ENCODE assay signal across 9 cellular contexts in the genomic region with DNA sequence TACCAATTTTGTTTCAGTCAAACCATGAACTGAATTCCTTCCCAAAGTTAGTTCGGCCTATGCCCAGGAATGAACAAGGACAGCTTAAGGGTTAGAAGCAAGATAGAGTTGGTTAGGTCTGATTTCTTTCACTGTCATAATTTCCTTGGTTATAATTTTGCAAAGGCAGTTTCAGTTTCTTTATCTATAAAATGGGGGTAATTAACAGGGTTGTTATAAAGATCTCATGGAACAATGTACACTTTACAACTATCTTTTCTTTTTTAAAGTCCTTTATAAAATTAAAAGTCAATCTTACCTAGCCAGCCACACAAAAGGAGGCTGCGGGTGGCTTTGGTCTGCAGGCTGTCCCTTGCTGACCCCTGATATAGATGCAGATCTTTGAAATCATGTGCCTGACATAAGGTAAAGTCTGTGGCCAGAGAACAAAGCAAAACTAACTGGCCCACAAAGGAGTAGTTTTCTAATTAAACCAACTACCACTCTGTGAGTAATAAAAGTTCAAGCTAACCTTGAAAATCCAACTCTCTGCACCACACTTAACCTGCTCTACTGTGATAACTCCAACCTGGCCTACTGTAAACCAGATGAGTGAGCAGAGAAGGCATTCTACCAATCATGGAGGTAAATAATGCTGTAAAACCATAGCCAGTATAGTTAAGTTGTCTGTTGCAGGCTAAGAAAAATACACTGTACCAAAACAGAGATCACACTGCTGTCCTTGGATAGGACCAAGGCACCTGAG. TPM values are rescaled to one million over a fixed set of nuclear protein-coding genes. Genes with fewer than 3 reads are reported as not detected.
DNase-seq lines count a peak whose midpoint lies in the region; ATAC-seq and TF ChIP-seq lines count a peak whose summit lies in the region.
"Had no signal": no experiment of that assay in that cellular context is flagged by ENCODE, and none has a peak within 500 bp of the region (broad histone marks: within the 10 kb centered on the region; RNA-seq: fewer than 3 reads in every experiment).

No MANE protein-coding gene starts in this region.

- no peak overlapping the region for H3K9ac ChIP-seq in duodenal mucosa (ENCODE audit: low read depth in 1 of 2, low read length in 2 of 2)

- peaks cover 96% of the 10 kb centered on the region for H3K36me3 ChIP-seq in DOHH2 (ENCODE audit: control insufficient read depth, low read length)
- H3K36me3 ChIP-seq in Peyer's patch = no peaks in the 10 kb centered on the region
- peaks cover under 1 to 14% of the 10 kb centered on the region in 2 donors for H3K36me3 ChIP-seq in duodenal mucosa (ENCODE audit: control insufficient read depth in 1 of 2, insufficient read depth in 2 of 2, low read length in 2 of 2)
- H3K36me3 ChIP-seq in sigmoid colon = peaks cover 0 to 7% (median 0%) of the 10 kb centered on the region in 4 donors

- H3K4me3 ChIP-seq in DOHH2 (ENCODE audit: low read length) = peak overlapping the region; percentile 7; the same call in 1 of the 2 replicates
- peak overlapping the region in 2 of 4 donors; percentile 5 to 6 for H3K4me3 ChIP-seq in Peyer's patch
- peak overlapping the region in 1 of 2 donors; percentile 33 for H3K4me3 ChIP-seq in duodenal mucosa (ENCODE audit: low read depth in 1 of 2, low read length in 2 of 2)
- no peak overlapping the region for H3K4me3 ChIP-seq in sigmoid colon

- intact Hi-C loops in sigmoid colon (cut with DNase I) = no loop called here

- DNase-seq in Peyer's patch = no peak
- no peak for DNase-seq in sigmoid colon
- no peak for DNase-seq in NOMO-1 treated with dmso at 0.1 percent for 144 hours (lab: John Stamatoyannopoulos, UW; ENCODE audit: unreplicated experiment)
- DNase-seq in NCI-H1092 (lab: John Stamatoyannopoulos, UW) = no peak
- DNase-seq: kidney had no signal

- no peaks in the 10 kb centered on the region for H3K9me3 ChIP-seq in DOHH2 (ENCODE audit: control insufficient read depth, insufficient read depth, low read length)
- no peaks in the 10 kb centered on the region for H3K9me3 ChIP-seq in Peyer's patch
- no peaks in the 10 kb centered on the region for H3K9me3 ChIP-seq in duodenal mucosa (ENCODE audit: control insufficient read depth in 1 of 2, low read length in 2 of 2)
- H3K9me3 ChIP-seq in sigmoid colon = no peaks in the 10 kb centered on the region

- H3K27ac ChIP-seq in DOHH2 (ENCODE audit: low read depth, low read length) = no peak overlapping the region
- H3K27ac ChIP-seq in Peyer's patch = peak overlapping the region; percentile 14 to 85 (median 72)
- peak overlapping the region; percentile 1 for H3K27ac ChIP-seq in duodenal mucosa (ENCODE audit: low read depth, low read length)
- H3K27ac ChIP-seq in sigmoid colon = peak overlapping the region; percentile 17 to 84 (median 80)

- peaks cover 11% of the 10 kb centered on the region for H4K20me1 ChIP-seq in DOHH2 (ENCODE audit: control insufficient read depth, insufficient read depth, low read depth, low read length)

- 41 to 69% methylated on average over 2 of the region's 2 CpGs for WGBS in sigmoid colon, 2 donors

- H3K27me3 ChIP-seq in DOHH2 (ENCODE audit: control insufficient read depth, low read length) (no peaks in the 10 kb centered on the region), Peyer's patch (no peaks in the 10 kb centered on the region), duodenal mucosa (ENCODE audit: control insufficient read depth in 1 of 2, insufficient read depth in 2 of 2, low read length in 2 of 2) (no peaks in the 10 kb centered on the region), sigmoid colon (no peaks in the 10 kb centered on the region)

- H3K9me2 ChIP-seq in DOHH2 (replicated peaks; ENCODE audit: control insufficient read depth, low read length) = no peaks in the 10 kb centered on the region

- TF ChIP-seq EP300 in sigmoid colon (IDR thresholded peaks at IDR 0.05) = no peak

- H3K4me2 ChIP-seq in DOHH2 (ENCODE audit: low read length) = peak overlapping the region; percentile 89

- peaks cover 76% of the 10 kb centered on the region for H3K79me2 ChIP-seq in DOHH2 (ENCODE audit: control insufficient read depth, low read length)

- H3F3A ChIP-seq in DOHH2 (ENCODE audit: control insufficient read depth, insufficient read depth) = peaks cover 3% of the 10 kb centered on the region; the same call in 1 of the 2 replicates

- TF ChIP-seq POLR2A in Peyer's patch (IDR thresholded peaks at IDR 0.05) (no peak), sigmoid colon (IDR thresholded peaks at IDR 0.05) (no peak)

- TF ChIP-seq CTCF in DOHH2 (IDR thresholded peaks at IDR 0.05; ENCODE audit: low read depth, low read length, poor library complexity, severe bottlenecking) = no peak
- TF ChIP-seq CTCF in Peyer's patch (IDR thresholded peaks at IDR 0.05) = no peak
- TF ChIP-seq CTCF in sigmoid colon (IDR thresholded peaks at IDR 0.05) = no peak

- no peak for ATAC-seq in GM18867 (IDR thresholded peaks at IDR 0.05; ENCODE audit: unreplicated experiment)
- ATAC-seq in GM18520 (IDR thresholded peaks at IDR 0.05; ENCODE audit: unreplicated experiment) = no peak

- H3K4me1 ChIP-seq in DOHH2 (ENCODE audit: control insufficient read depth, low read length) (peaks cover 75% of the 10 kb centered on the region), Peyer's patch (peaks cover 0 to 49% (median 29%) of the 10 kb centered on the region in 4 donors), duodenal mucosa (ENCODE audit: control insufficient read depth in 1 of 2, insufficient read depth in 2 of 2, low read length in 2 of 2) (peaks cover 25 to 47% of the 10 kb centered on the region in 2 donors), sigmoid colon (peaks cover 0 to 96% (median 75%) of the 10 kb centered on the region in 4 donors)

RNA-seq across cellular contexts. Expression of gene SLC38A1, which starts 49.5 kb away (rescaled TPM):
- total RNA-seq in Peyer's patch = 10 to 100 TPM; 41.9 to 82.3 (median 49.8) TPM
- total RNA-seq in sigmoid colon = 100 to 1,000 TPM; 149 to 209 (median 177) TPM
- polyA plus RNA-seq in sigmoid colon = 10 to 100 TPM in 2 of 3 donors, 1 to 10 TPM in 1; 8.4 to 54.9 (median 11.1) TPM
